In genomic region chr4:24006269-24006668, GRCh38 we compare ENCODE assay signal across 28 cellular contexts.
"Had no signal": no experiment of that assay in that cellular context is flagged by ENCODE, and none has a peak within 500 bp of the region (broad histone marks: within the 10 kb centered on the region; RNA-seq: fewer than 3 reads in every experiment).

No MANE protein-coding gene starts in this region.

- H3K27me3 ChIP-seq: colonic mucosa, dorsolateral prefrontal cortex, esophagus muscularis mucosa, foreskin keratinocyte, gastrocnemius medialis, gastroesophageal sphincter, heart right ventricle had no signal

- H3K36me3 ChIP-seq: colonic mucosa, esophagus muscularis mucosa, esophagus squamous epithelium, gastrocnemius medialis, gastroesophageal sphincter, heart left ventricle, heart right ventricle had no signal

- ATAC-seq: effector memory CD8-positive, alpha-beta T cell; esophagus mucosa; foreskin keratinocyte; gastrocnemius medialis; gastroesophageal sphincter; heart left ventricle; heart right ventricle had no signal

- H3K4me1 ChIP-seq: colonic mucosa, esophagus muscularis mucosa, esophagus squamous epithelium, gastrocnemius medialis, gastroesophageal sphincter, heart left ventricle had no signal

- H3K9me3 ChIP-seq: colonic mucosa, esophagus muscularis mucosa, esophagus squamous epithelium, gastrocnemius medialis, gastroesophageal sphincter, heart left ventricle, heart right ventricle had no signal

- FAIRE-seq: colon, endometrium, endothelial cell of umbilical vein, frontal cortex had no signal

- H3K4me3 ChIP-seq: colonic mucosa, coronary artery, dorsolateral prefrontal cortex, esophagus muscularis mucosa, esophagus squamous epithelium, gastrocnemius medialis, gastroesophageal sphincter, heart left ventricle, heart right ventricle had no signal

- H3K27ac ChIP-seq: colonic mucosa, coronary artery, dorsolateral prefrontal cortex, epithelial cell of prostate, esophagus muscularis mucosa, esophagus squamous epithelium, foreskin keratinocyte, gastrocnemius medialis, gastroesophageal sphincter, heart left ventricle, heart right ventricle had no signal

- DNase-seq: colonic mucosa; cortex of kidney; dermis blood vessel endothelial cell; dorsolateral prefrontal cortex; effector CD4-positive, alpha-beta T cell; effector CD8-positive, alpha-beta T cell; effector memory CD4-positive, alpha-beta T cell; effector memory CD8-positive, alpha-beta T cell; endodermal cell; erythroblast; esophagus squamous epithelium; foreskin fibroblast; foreskin keratinocyte; foreskin melanocyte; gastrocnemius medialis; glutamatergic neuron; head of caudate nucleus; heart left ventricle; heart right ventricle had no signal
